23 cellular contexts compared by ENCODE assay signal in the genomic region with DNA sequence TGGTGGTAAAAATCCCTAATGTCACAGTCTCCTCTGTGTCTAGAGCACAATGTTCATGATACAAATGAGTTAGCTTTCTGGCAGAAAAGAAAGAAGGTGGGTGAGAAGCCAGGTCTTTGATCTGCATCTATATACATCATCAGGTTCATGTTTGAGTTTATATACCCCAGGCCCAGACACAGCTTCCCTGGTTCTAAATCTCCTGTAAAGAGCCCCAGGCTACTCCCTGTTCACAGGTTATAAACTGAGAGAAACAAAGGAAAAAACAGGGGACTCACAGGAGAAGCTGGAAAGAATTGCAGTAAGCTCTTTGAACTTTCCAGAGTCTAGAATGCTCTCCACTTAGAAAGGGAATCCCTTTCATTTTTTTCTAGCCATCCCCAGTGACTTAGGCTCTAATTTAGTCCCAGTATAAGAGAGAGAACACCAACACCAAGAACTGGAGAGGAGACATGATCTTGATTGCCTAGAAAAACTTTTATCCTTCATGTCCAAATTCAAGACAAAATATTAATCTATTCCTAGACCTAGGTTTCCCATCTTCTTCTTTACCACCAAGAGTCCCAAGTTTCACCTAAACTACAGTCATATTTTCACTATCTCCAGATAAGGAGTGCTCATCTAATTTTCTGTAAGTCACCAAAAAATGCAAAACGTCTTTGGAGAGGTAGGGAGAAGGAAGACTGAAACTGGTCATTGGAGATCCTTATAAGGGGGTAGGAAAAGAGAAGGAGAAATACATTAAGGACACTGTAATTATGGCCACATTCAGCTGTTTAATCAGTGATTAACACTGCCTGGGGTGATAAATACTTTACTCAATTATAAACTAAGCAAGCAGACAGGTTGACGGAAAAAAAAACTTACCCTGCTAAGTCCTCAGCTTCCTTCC. TPM values are rescaled to one million over a fixed set of nuclear protein-coding genes. Genes with fewer than 3 reads are reported as not detected.
A peak's percentile ranks its signal among the peaks of the same experiment; 100 is the strongest.
DNase-seq lines count a peak whose midpoint lies in the region; ATAC-seq, FAIRE-seq and TF ChIP-seq lines count a peak whose summit lies in the region.
"Had no signal": no experiment of that assay in that cellular context is flagged by ENCODE, and none has a peak within 500 bp of the region (broad histone marks: within the 10 kb centered on the region; RNA-seq: fewer than 3 reads in every experiment).

No MANE protein-coding gene starts in this region.

- H3K4me1 ChIP-seq in BLaER1 treated with 17β-estradiol and CSF1 and Interleukin-3, amounts not matched to agents 10 nM and 100 nM, result peaks cover 0 to 21% (median 13%) of the 10 kb centered on the region in 10 experiments; a peak in 12 of 20 replicates
- no peaks in the 10 kb centered on the region for H3K4me1 ChIP-seq in aorta (ENCODE audit: control insufficient read depth in 1 of 2, insufficient read depth in 2 of 2, low read length in 2 of 2)
- H3K4me1 ChIP-seq: Peyer's patch, tibial artery had no signal

- no peaks in the 10 kb centered on the region for H3K27me3 ChIP-seq in BLaER1 treated with 17β-estradiol and CSF1 and Interleukin-3, amounts not matched to agents 10 nM and 100 nM
- no peaks in the 10 kb centered on the region for H3K27me3 ChIP-seq in aorta (ENCODE audit: control insufficient read depth in 1 of 2, insufficient read depth in 2 of 2, low read length in 1 of 2)
- H3K27me3 ChIP-seq: esophagus squamous epithelium, Peyer's patch, tibial artery had no signal

- FAIRE-seq in H54 (lab: Jason Lieb, UNC), result peak; percentile 30

- no peak for ATAC-seq in effector memory CD8-positive, alpha-beta T cell (replicated peaks)
- ATAC-seq in aorta (ENCODE audit: low FRiP score), result no peak
- ATAC-seq in T-cell (replicated peaks in 1 of 4), result no peak

- POLR2A ChIA-PET in T-cell (lab: Charles Lee), result interaction anchor here in 1 of 2 donors (1.1 kb wide), 1 partner anchor 57 kb away, joined by 3 read pairs; no protein-coding TSS in a partner anchor

- H3K9me3 Mint-ChIP-seq in effector memory CD8-positive, alpha-beta T cell, result no peaks in the 10 kb centered on the region
- no peaks in the 10 kb centered on the region for H3K9me3 Mint-ChIP-seq in nephron
- no peaks in the 10 kb centered on the region for H3K9me3 Mint-ChIP-seq in T-cell
- H3K9me3 Mint-ChIP-seq: activated CD4-positive, alpha-beta memory T cell treated with anti-CD3 and anti-CD28 coated beads, Interleukin-2, amount 10 ng/mL, durations not matched to agents 7 days and 5 days had no signal

- DNase-seq in H54 (ENCODE audit: insufficient read length, low spot score) (no peak), NCI-H187 (lab: John Stamatoyannopoulos, UW) (no peak), DMS53 (lab: John Stamatoyannopoulos, UW) (no peak), aorta (no peak), T-cell (no peak)
- no peak for DNase-seq in effector memory CD8-positive, alpha-beta T cell
- DNase-seq: activated CD4-positive, alpha-beta memory T cell treated with anti-CD3 and anti-CD28 coated beads, Interleukin-2, amount 10 ng/mL, durations not matched to agents 7 days and 5 days; activated CD4-positive, CD25-positive, alpha-beta regulatory T cell; activated naive CD4-positive, alpha-beta T cell treated with Interleukin-2 at 50 U/mL for 16 hours; anterior cingulate cortex; cerebellar nuclear complex; DMS79 treated with DMSO at 0.1 percent for 48 hours; esophagus squamous epithelium; GOT3; NCI-H187 treated with DMSO at 0.1 percent for 48 hours; NCI-H226; Peyer's patch; stimulated activated naive CD4-positive, alpha-beta T cell treated with Interleukin-2 at 50 U/mL for 16 hours; T-helper 9 cell; tibial artery had no signal

- H3K27ac Mint-ChIP-seq in effector memory CD8-positive, alpha-beta T cell, result peak overlapping the region; percentile 71 to 76
- H3K27ac Mint-ChIP-seq in nephron (peak overlapping the region in 2 of 3 experiments; percentile 63 to 67), T-cell (no peak overlapping the region)
- H3K27ac Mint-ChIP-seq: activated CD4-positive, alpha-beta memory T cell treated with anti-CD3 and anti-CD28 coated beads, Interleukin-2, amount 10 ng/mL, durations not matched to agents 7 days and 5 days had no signal

- intact Hi-C loops in aorta (cut with DNase I), result no loop called here

- peaks cover 17 to 67% (median 23%) of the 10 kb centered on the region in 11 experiments for H3K36me3 ChIP-seq in BLaER1 treated with 17β-estradiol and CSF1 and Interleukin-3, amounts not matched to agents 10 nM and 100 nM
- H3K36me3 ChIP-seq in aorta (ENCODE audit: control insufficient read depth in 1 of 2, insufficient read depth in 2 of 2, low read length in 1 of 2), result peaks cover 1 to 2% of the 10 kb centered on the region in 2 donors

- no peak overlapping the region for H3K4me3 Mint-ChIP-seq in effector memory CD8-positive, alpha-beta T cell
- H3K4me3 Mint-ChIP-seq in nephron, result no peak overlapping the region
- no peak overlapping the region for H3K4me3 Mint-ChIP-seq in T-cell
- H3K4me3 Mint-ChIP-seq: activated CD4-positive, alpha-beta memory T cell treated with anti-CD3 and anti-CD28 coated beads, Interleukin-2, amount 10 ng/mL, durations not matched to agents 7 days and 5 days had no signal

- no peaks in the 10 kb centered on the region for H3K27me3 Mint-ChIP-seq in effector memory CD8-positive, alpha-beta T cell
- H3K27me3 Mint-ChIP-seq in nephron (ENCODE audit: low read depth) (no peaks in the 10 kb centered on the region), T-cell (no peaks in the 10 kb centered on the region)
- H3K27me3 Mint-ChIP-seq: activated CD4-positive, alpha-beta memory T cell treated with anti-CD3 and anti-CD28 coated beads, Interleukin-2, amount 10 ng/mL, durations not matched to agents 7 days and 5 days had no signal

- H3K4me1 Mint-ChIP-seq in effector memory CD8-positive, alpha-beta T cell (ENCODE audit: low read depth in 2 of 2), result peaks cover 0 to 7% of the 10 kb centered on the region in 2 donors
- peaks cover 23% of the 10 kb centered on the region for H3K4me1 Mint-ChIP-seq in nephron
- H3K4me1 Mint-ChIP-seq in T-cell, result peaks cover 12 to 27% (median 15%) of the 10 kb centered on the region in 3 donors

- H3K36me3 Mint-ChIP-seq in effector memory CD8-positive, alpha-beta T cell (ENCODE audit: insufficient read depth), result peaks cover 15% of the 10 kb centered on the region
- peaks cover 36% of the 10 kb centered on the region for H3K36me3 Mint-ChIP-seq in nephron (ENCODE audit: low read depth)
- peaks cover 9% of the 10 kb centered on the region for H3K36me3 Mint-ChIP-seq in T-cell

- no peak for TF ChIP-seq POLR2A in H54 (IDR thresholded peaks at IDR 0.05; ENCODE audit: low read depth, low read length)

- H3K9me3 ChIP-seq in BLaER1 treated with 17β-estradiol and CSF1 and Interleukin-3, amounts not matched to agents 10 nM and 100 nM (replicated peaks in 1 of 11), result no peaks in the 10 kb centered on the region
- H3K9me3 ChIP-seq in aorta (ENCODE audit: control insufficient read depth, low read length), result no peaks in the 10 kb centered on the region
- H3K9me3 ChIP-seq: esophagus squamous epithelium, Peyer's patch, tibial artery had no signal

- no peak for TF ChIP-seq CTCF in nephron (IDR thresholded peaks at IDR 0.05; ENCODE audit: unreplicated experiment in 3 of 3)

- H3K27ac ChIP-seq in BLaER1 treated with 17β-estradiol and CSF1 and Interleukin-3, amounts not matched to agents 10 nM and 100 nM, result no peak overlapping the region
- H3K27ac ChIP-seq in aorta (ENCODE audit: low read depth in 1 of 2, low read length in 2 of 2), result no peak overlapping the region
- H3K27ac ChIP-seq: esophagus squamous epithelium, Peyer's patch, skin epidermis, tibial artery had no signal

- 0 out of 22 replicates have a peak, but pooled peaks cover 0 to under 1% (median 0%) of the 10 kb centered on the region in 11 experiments for H4K20me1 ChIP-seq in BLaER1 treated with 17β-estradiol and CSF1 and Interleukin-3, amounts not matched to agents 10 nM and 100 nM

- H3K4me2 ChIP-seq in BLaER1 treated with 17β-estradiol and CSF1 and Interleukin-3, amounts not matched to agents 10 nM and 100 nM, result peak overlapping the region in 7 of 11 experiments; percentile 15 to 66 (median 45); a peak in 13 of 22 replicates

- 77 to 82% methylated on average over 2 of the region's 2 CpGs for WGBS in aorta, 2 donors

- no peak overlapping the region for H3K4me3 ChIP-seq in BLaER1 treated with 17β-estradiol and CSF1 and Interleukin-3, amounts not matched to agents 10 nM and 100 nM
- no peak overlapping the region for H3K4me3 ChIP-seq in aorta (ENCODE audit: low read length in 2 of 2)
- H3K4me3 ChIP-seq: esophagus squamous epithelium, Peyer's patch, skin epidermis, tibial artery had no signal

- CTCF ChIA-PET in T-cell (lab: Charles Lee), result interaction anchor here (0.6 kb wide), 3 partner anchors 20 to 204 kb away, joined by 3 to 7 read pairs (median 4); no protein-coding TSS in a partner anchor

- H3K9ac ChIP-seq in BLaER1 treated with 17β-estradiol and CSF1 and Interleukin-3, amounts not matched to agents 10 nM and 100 nM, result peak overlapping the region in 1 of 11 experiments; percentile 34; a peak in 1 of 22 replicates

RNA-seq across cellular contexts. Expression of gene MSS51, which starts 0.5 kb away (rescaled TPM):
- total RNA-seq in aorta, result 1 to 10 TPM; 2.9 to 6.3 TPM
- 1 to 10 TPM; 1.7 to 1.8 TPM for polyA plus RNA-seq in aorta
- 1 to 10 TPM; 3.7 to 4.7 (median 4.6) TPM for total RNA-seq in T-cell

RNA-seq across cellular contexts. Expression of gene ANXA7, which starts 19.0 kb away (rescaled TPM):
- total RNA-seq in aorta (100 to 1,000 TPM; 116 to 125 TPM), T-cell (100 to 1,000 TPM in 2 of 5 donors, 10 to 100 TPM in 3; 84.3 to 109 (median 97.6) TPM)
- polyA plus RNA-seq in aorta, result 10 to 100 TPM; 72.4 to 88.3 TPM

Comparison
In these comparisons a context has a peak if more than half of its experiments do, and no peak if none do; other contexts are left out.
1. H3K27ac Mint-ChIP-seq: peak in effector memory CD8-positive, alpha-beta T cell (2 of 2) and nephron (2 of 3); none in T-cell (0 of 2).